8 cellular contexts compared by ENCODE assay signal in the genomic region with DNA sequence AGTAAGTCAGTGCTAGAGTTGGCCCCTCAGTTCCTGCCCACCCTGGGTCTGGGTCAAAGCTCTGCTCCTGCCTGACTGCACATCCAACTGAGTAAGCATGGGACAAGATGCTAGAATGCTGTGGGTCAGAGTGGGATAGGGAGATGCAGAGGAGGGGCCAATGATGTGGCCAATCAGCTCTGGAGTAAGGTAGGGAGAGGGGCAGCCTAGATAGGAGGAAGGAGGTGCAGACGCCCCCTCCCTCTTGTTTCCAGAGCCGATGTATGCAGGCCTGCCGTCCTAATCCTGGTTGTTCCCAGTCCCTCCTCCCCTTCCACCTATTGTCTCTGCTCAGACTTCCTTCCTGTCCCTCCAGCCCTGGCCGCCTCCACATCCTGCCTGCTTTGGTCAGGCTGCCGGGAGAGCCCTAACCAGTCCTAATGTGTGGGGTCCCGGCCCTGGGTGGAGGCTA. TPM values are rescaled to one million over a fixed set of nuclear protein-coding genes. Genes with fewer than 3 reads are reported as not detected.
A peak's percentile ranks its signal among the peaks of the same experiment; 100 is the strongest.
DNase-seq lines count a peak whose midpoint lies in the region; ATAC-seq lines count a peak whose summit lies in the region.

No MANE protein-coding gene starts in this region.

- peak overlapping the region in 2 of 3 donors; percentile 82 to 88 for H3K27ac Mint-ChIP-seq in CD4-positive, CD25-positive, alpha-beta regulatory T cell
- no peak overlapping the region for H3K27ac Mint-ChIP-seq in naive B cell

- no peaks in the 10 kb centered on the region for H3K9me3 Mint-ChIP-seq in CD4-positive, CD25-positive, alpha-beta regulatory T cell
- H3K9me3 Mint-ChIP-seq in naive B cell: no peaks in the 10 kb centered on the region

- H3K27me3 Mint-ChIP-seq in CD4-positive, CD25-positive, alpha-beta regulatory T cell: peaks cover 4% of the 10 kb centered on the region
- peaks cover 5 to 25% (median 9%) of the 10 kb centered on the region in 3 donors for H3K27me3 Mint-ChIP-seq in naive B cell

- ATAC-seq in CD4-positive, CD25-positive, alpha-beta regulatory T cell (ENCODE audit: low read depth in 2 of 2): no peak
- ATAC-seq in naive B cell (ENCODE audit: low read depth in 2 of 2) (no peak), HG02571 (IDR thresholded peaks at IDR 0.05; ENCODE audit: unreplicated experiment) (no peak), GM18907 (IDR thresholded peaks at IDR 0.05; ENCODE audit: unreplicated experiment) (no peak), HG02884 (IDR thresholded peaks at IDR 0.05; ENCODE audit: unreplicated experiment) (no peak)

- H3K4me1 Mint-ChIP-seq in CD4-positive, CD25-positive, alpha-beta regulatory T cell: peaks cover 5 to 36% (median 21%) of the 10 kb centered on the region in 4 donors
- peaks cover 18 to 28% (median 27%) of the 10 kb centered on the region in 3 donors for H3K4me1 Mint-ChIP-seq in naive B cell

- H3K27me3 ChIP-seq in CD4-positive, CD25-positive, alpha-beta regulatory T cell (ENCODE audit: control insufficient read depth, insufficient read depth, low read length): no peaks in the 10 kb centered on the region

- peaks cover 32% of the 10 kb centered on the region for H3K4me1 ChIP-seq in CD4-positive, CD25-positive, alpha-beta regulatory T cell (ENCODE audit: control insufficient read depth, insufficient read depth, low read length, poor library complexity, severe bottlenecking)

- no peak for DNase-seq in CD4-positive, CD25-positive, alpha-beta regulatory T cell
- DNase-seq in RKO (ENCODE audit: low spot score): peak; percentile 78
- DNase-seq in epidermal melanocyte (ENCODE audit: insufficient read length, low spot score): peak; percentile 48
- no peak for DNase-seq in naive B cell
- no peak for DNase-seq in OCI-M2 (lab: John Stamatoyannopoulos, UW; ENCODE audit: unreplicated experiment)

- H3K36me3 Mint-ChIP-seq in CD4-positive, CD25-positive, alpha-beta regulatory T cell: no peaks in the 10 kb centered on the region
- no peaks in the 10 kb centered on the region for H3K36me3 Mint-ChIP-seq in naive B cell

- H3K27ac ChIP-seq in CD4-positive, CD25-positive, alpha-beta regulatory T cell (ENCODE audit: insufficient read depth, low read length, poor library complexity, severe bottlenecking): no peak overlapping the region

- H3K9me3 ChIP-seq in CD4-positive, CD25-positive, alpha-beta regulatory T cell (ENCODE audit: control insufficient read depth in 2 of 2, low read length in 2 of 2): no peaks in the 10 kb centered on the region

- H3K4me3 Mint-ChIP-seq in CD4-positive, CD25-positive, alpha-beta regulatory T cell: peak overlapping the region; percentile 53 to 88 (median 80)
- peak overlapping the region; percentile 22 to 90 (median 56) for H3K4me3 Mint-ChIP-seq in naive B cell

- H3K36me3 ChIP-seq in CD4-positive, CD25-positive, alpha-beta regulatory T cell (ENCODE audit: control insufficient read depth, insufficient read depth, low read length): no peaks in the 10 kb centered on the region

- H3K4me3 ChIP-seq in CD4-positive, CD25-positive, alpha-beta regulatory T cell (ENCODE audit: low read depth, low read length): no peak overlapping the region

RNA-seq across cellular contexts. Expression of a gene that starts 1.3 kb away (rescaled TPM):
- 6.1 TPM for total RNA-seq in CD4-positive, CD25-positive, alpha-beta regulatory T cell
- 1 to 10 TPM in 1 of 4 donors, under 1 TPM in 2, not detected in 1; 0.25 to 1.3 (median 0.30) TPM for polyA plus RNA-seq in CD4-positive, CD25-positive, alpha-beta regulatory T cell
- not detected for polyA plus RNA-seq in naive B cell (ENCODE audit: low read depth in 6 of 6)

RNA-seq across cellular contexts. Expression of a gene that starts 29.6 kb away (rescaled TPM):
- total RNA-seq in CD4-positive, CD25-positive, alpha-beta regulatory T cell: 115 TPM
- 10 to 100 TPM in 1 of 4 donors, 1 to 10 TPM in 3; 7.7 to 16.0 (median 8.2) TPM for polyA plus RNA-seq in CD4-positive, CD25-positive, alpha-beta regulatory T cell
- polyA plus RNA-seq in naive B cell (ENCODE audit: low read depth in 6 of 6): 10 to 100 TPM in 2 of 6 donors, 1 to 10 TPM in 4; 4.9 to 12.1 (median 8.2) TPM

RNA-seq across cellular contexts. Expression of a gene that starts 44.0 kb away (rescaled TPM):
- 20.5 TPM for total RNA-seq in CD4-positive, CD25-positive, alpha-beta regulatory T cell
- 1 to 10 TPM; 2.4 to 5.5 (median 3.5) TPM for polyA plus RNA-seq in CD4-positive, CD25-positive, alpha-beta regulatory T cell
- polyA plus RNA-seq in naive B cell (ENCODE audit: low read depth in 6 of 6): 1 to 10 TPM; 1.3 to 3.8 (median 2.3) TPM

RNA-seq across cellular contexts. Expression of a gene that starts 44.1 kb away (rescaled TPM):
- total RNA-seq in CD4-positive, CD25-positive, alpha-beta regulatory T cell: 83.9 TPM
- 100 to 1,000 TPM in 1 of 4 donors, 10 to 100 TPM in 3; 94.0 to 102 (median 96.1) TPM for polyA plus RNA-seq in CD4-positive, CD25-positive, alpha-beta regulatory T cell
- 100 to 1,000 TPM in 3 of 6 donors, 10 to 100 TPM in 3; 88.0 to 173 (median 99.5) TPM for polyA plus RNA-seq in naive B cell (ENCODE audit: low read depth in 6 of 6)

Comparison
In these comparisons a context has a peak if more than half of its experiments do, and no peak if none do; other contexts are left out.
1. DNase-seq: peak in RKO (single experiment) and epidermal melanocyte (single experiment); none in CD4-positive, CD25-positive, alpha-beta regulatory T cell (0 of 3), naive B cell (single experiment) and OCI-M2 (single experiment).
2. H3K27ac Mint-ChIP-seq: peak in CD4-positive, CD25-positive, alpha-beta regulatory T cell (2 of 3); none in naive B cell (0 of 6).